ENCODE assay signal across 1 cellular context in the genomic region with DNA sequence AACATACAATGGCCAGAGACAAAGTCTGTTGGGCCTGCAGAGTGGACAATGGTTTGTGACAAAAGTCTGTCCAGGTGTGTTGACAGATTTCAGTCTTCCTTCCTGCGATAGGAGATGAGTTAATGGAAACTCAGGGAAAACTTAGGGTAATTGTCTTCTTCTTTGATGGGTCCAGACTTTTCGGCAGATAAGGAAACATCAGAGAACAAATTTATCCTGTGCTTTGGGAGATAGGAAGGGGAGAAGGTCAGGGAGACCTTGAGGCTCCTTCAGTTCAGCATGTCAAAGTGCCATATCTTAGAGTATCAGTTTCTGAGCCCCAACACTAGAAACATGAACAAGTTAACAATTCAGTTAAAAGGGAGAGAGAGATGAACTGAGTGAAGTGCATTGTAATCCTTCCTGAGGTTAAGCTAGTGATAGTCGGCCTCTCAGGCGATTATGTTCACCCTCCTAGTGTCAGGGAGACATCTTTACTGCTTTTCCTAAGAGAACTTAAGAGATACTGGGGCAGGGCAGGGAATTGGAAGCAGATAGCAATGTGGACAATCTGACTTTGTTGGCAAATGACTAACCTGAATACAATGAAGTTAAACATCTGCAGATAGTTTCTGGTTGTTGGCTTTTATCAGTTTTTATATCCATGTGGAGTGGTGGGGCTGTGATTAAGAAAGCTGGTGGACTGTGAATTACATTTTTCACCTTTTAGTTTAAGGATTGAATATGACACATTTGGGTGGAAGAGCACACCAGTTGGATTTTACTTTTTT.
TF ChIP-seq lines count a peak whose summit lies in the region.

No MANE protein-coding gene starts in this region.

TF ChIP-seq in HepG2, 621 proteins besides CTCF, POLR2A, EP300 and RAD21 (continued from another document):
- TF ChIP-seq ZHX2 (IDR thresholded peaks at IDR 0.05; ENCODE audit: low read depth) (no peak), ZHX2 (CRISPR knock-in tag; IDR thresholded peaks at IDR 0.05; ENCODE audit: borderline replicate concordance) (no peak), PAWR (CRISPR knock-in tag; IDR thresholded peaks at IDR 0.05; ENCODE audit: borderline replicate concordance) (no peak), ZNF687 (CRISPR knock-in tag; IDR thresholded peaks at IDR 0.05) (no peak), UBTF (CRISPR knock-in tag; IDR thresholded peaks at IDR 0.05) (no peak), JUN (CRISPR knock-in tag; IDR thresholded peaks at IDR 0.05) (no peak), NKX3-1 (CRISPR knock-in tag; IDR thresholded peaks at IDR 0.05) (no peak), ZNF17 (CRISPR knock-in tag; IDR thresholded peaks at IDR 0.05) (no peak), ZSCAN22 (CRISPR knock-in tag; IDR thresholded peaks at IDR 0.05) (no peak), ZNF790 (CRISPR knock-in tag; IDR thresholded peaks at IDR 0.05; ENCODE audit: borderline replicate concordance) (no peak), ZNF234 (CRISPR knock-in tag; conservative IDR thresholded peaks at IDR 0.05) (no peak)
- TF ChIP-seq, protein P1, sequence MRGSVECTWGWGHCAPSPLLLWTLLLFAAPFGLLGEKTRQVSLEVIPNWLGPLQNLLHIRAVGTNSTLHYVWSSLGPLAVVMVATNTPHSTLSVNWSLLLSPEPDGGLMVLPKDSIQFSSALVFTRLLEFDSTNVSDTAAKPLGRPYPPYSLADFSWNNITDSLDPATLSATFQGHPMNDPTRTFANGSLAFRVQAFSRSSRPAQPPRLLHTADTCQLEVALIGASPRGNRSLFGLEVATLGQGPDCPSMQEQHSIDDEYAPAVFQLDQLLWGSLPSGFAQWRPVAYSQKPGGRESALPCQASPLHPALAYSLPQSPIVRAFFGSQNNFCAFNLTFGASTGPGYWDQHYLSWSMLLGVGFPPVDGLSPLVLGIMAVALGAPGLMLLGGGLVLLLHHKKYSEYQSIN (CRISPR knock-in tag; IDR thresholded peaks at IDR 0.05; ENCODE audit: borderline replicate concordance), result no peak
